ENCODE assay signal across 10 cellular contexts in genomic region chrX:68490644-68491043, GRCh38. TPM values are rescaled to one million over a fixed set of nuclear protein-coding genes. Genes with fewer than 3 reads are reported as not detected.
DNase-seq lines count a peak whose midpoint lies in the region; ATAC-seq and TF ChIP-seq lines count a peak whose summit lies in the region.
"Had no signal": no experiment of that assay in that cellular context is flagged by ENCODE, and none has a peak within 500 bp of the region (broad histone marks: within the 10 kb centered on the region; RNA-seq: fewer than 3 reads in every experiment).

No MANE protein-coding gene starts in this region.

- H3K4me1 ChIP-seq in transverse colon (peaks cover 0 to 5% (median 0%) of the 10 kb centered on the region in 4 donors), tibial nerve (no peaks in the 10 kb centered on the region)

- H3K4me3 ChIP-seq in transverse colon (no peak overlapping the region), tibial nerve (no peak overlapping the region)

- peak; percentile 36 for ATAC-seq in activated CD8-positive, alpha-beta T cell treated with anti-CD3 and anti-CD28 coated beads, Interleukin-2, amount 10 ng/mL, durations not matched to agents 7 days and 5 days
- no peak for ATAC-seq in activated CD8-positive, alpha-beta T cell treated with anti-CD3 and anti-CD28 coated beads for 36 hours
- no peak for ATAC-seq in GM21515 (IDR thresholded peaks at IDR 0.05; ENCODE audit: unreplicated experiment)
- ATAC-seq in GM18868 (IDR thresholded peaks at IDR 0.05; ENCODE audit: unreplicated experiment): no peak

- no peaks in the 10 kb centered on the region for H3K27me3 ChIP-seq in transverse colon
- H3K27me3 ChIP-seq in tibial nerve: no peaks in the 10 kb centered on the region

- H3K36me3 Mint-ChIP-seq in activated CD8-positive, alpha-beta T cell treated with anti-CD3 and anti-CD28 coated beads, Interleukin-2, amount 10 ng/mL, durations not matched to agents 7 days and 5 days (ENCODE audit: low read depth): no peaks in the 10 kb centered on the region
- no peaks in the 10 kb centered on the region for H3K36me3 Mint-ChIP-seq in activated CD8-positive, alpha-beta T cell treated with anti-CD3 and anti-CD28 coated beads for 36 hours (ENCODE audit: low read depth)
- no peaks in the 10 kb centered on the region for H3K36me3 Mint-ChIP-seq in endothelial cell (ENCODE audit: low read depth, unreplicated experiment)

- H3K27ac Mint-ChIP-seq in activated CD8-positive, alpha-beta T cell treated with anti-CD3 and anti-CD28 coated beads, Interleukin-2, amount 10 ng/mL, durations not matched to agents 7 days and 5 days: no peak overlapping the region
- no peak overlapping the region for H3K27ac Mint-ChIP-seq in activated CD8-positive, alpha-beta T cell treated with anti-CD3 and anti-CD28 coated beads for 36 hours
- no peak overlapping the region for H3K27ac Mint-ChIP-seq in endothelial cell (ENCODE audit: unreplicated experiment)

- H3K36me3 ChIP-seq in transverse colon: no peaks in the 10 kb centered on the region
- H3K36me3 ChIP-seq in tibial nerve: no peaks in the 10 kb centered on the region

- no peak overlapping the region for H3K4me3 Mint-ChIP-seq in activated CD8-positive, alpha-beta T cell treated with anti-CD3 and anti-CD28 coated beads, Interleukin-2, amount 10 ng/mL, durations not matched to agents 7 days and 5 days
- no peak overlapping the region for H3K4me3 Mint-ChIP-seq in activated CD8-positive, alpha-beta T cell treated with anti-CD3 and anti-CD28 coated beads for 36 hours
- H3K4me3 Mint-ChIP-seq in endothelial cell (ENCODE audit: unreplicated experiment): no peak overlapping the region

- no peaks in the 10 kb centered on the region for H3K4me1 Mint-ChIP-seq in activated CD8-positive, alpha-beta T cell treated with anti-CD3 and anti-CD28 coated beads, Interleukin-2, amount 10 ng/mL, durations not matched to agents 7 days and 5 days (ENCODE audit: low read depth)
- peaks cover 2% of the 10 kb centered on the region for H3K4me1 Mint-ChIP-seq in activated CD8-positive, alpha-beta T cell treated with anti-CD3 and anti-CD28 coated beads for 36 hours (ENCODE audit: low read depth)
- no peaks in the 10 kb centered on the region for H3K4me1 Mint-ChIP-seq in endothelial cell (ENCODE audit: unreplicated experiment)

- H3K27ac ChIP-seq in transverse colon: no peak overlapping the region
- H3K27ac ChIP-seq in tibial nerve: no peak overlapping the region
- H3K27ac ChIP-seq: epithelial cell of prostate had no signal

- in situ Hi-C loops in KBM-7 (cut with MboI; ENCODE audit: low pct_unique_long_range_greater_than_20kb, low sequenced_read_pairs) (no loop called here), transverse colon (cut with MboI; ENCODE audit: low pct_ligation_motif_present in 1 of 4, low pct_unique_long_range_greater_than_20kb in 1 of 4, low sequenced_read_pairs in 3 of 4) (no loop called here)

- TF ChIP-seq POLR2A in transverse colon (IDR thresholded peaks at IDR 0.05) (no peak), tibial nerve (IDR thresholded peaks at IDR 0.05) (no peak)

- H3K27me3 Mint-ChIP-seq in activated CD8-positive, alpha-beta T cell treated with anti-CD3 and anti-CD28 coated beads, Interleukin-2, amount 10 ng/mL, durations not matched to agents 7 days and 5 days (ENCODE audit: low read depth): peaks cover 3% of the 10 kb centered on the region
- peaks cover 4% of the 10 kb centered on the region for H3K27me3 Mint-ChIP-seq in activated CD8-positive, alpha-beta T cell treated with anti-CD3 and anti-CD28 coated beads for 36 hours
- H3K27me3 Mint-ChIP-seq in endothelial cell (ENCODE audit: unreplicated experiment): no peaks in the 10 kb centered on the region

- DNase-seq in activated CD8-positive, alpha-beta T cell treated with anti-CD3 and anti-CD28 coated beads, Interleukin-2, amount 10 ng/mL, durations not matched to agents 7 days and 5 days: no peak
- DNase-seq in activated CD8-positive, alpha-beta T cell treated with anti-CD3 and anti-CD28 coated beads for 36 hours: no peak
- DNase-seq in KBM-7 (peak; percentile 34), endothelial cell (ENCODE audit: low spot score) (peak; percentile 19), transverse colon (no peak), tibial nerve (ENCODE audit: low spot score in 2 of 2) (no peak)
- DNase-seq: DMS79 treated with DMSO at 0.1 percent for 48 hours had no signal

- POLR2A ChIA-PET in activated CD8-positive, alpha-beta T cell treated with anti-CD3 and anti-CD28 coated beads, Interleukin-2, amount 10 ng/mL, durations not matched to agents 7 days and 5 days (lab: Charles Lee): no interaction called here
- POLR2A ChIA-PET in activated CD8-positive, alpha-beta T cell treated with anti-CD3 and anti-CD28 coated beads for 36 hours (lab: Charles Lee): no interaction called here

- H3K9me3 Mint-ChIP-seq in activated CD8-positive, alpha-beta T cell treated with anti-CD3 and anti-CD28 coated beads, Interleukin-2, amount 10 ng/mL, durations not matched to agents 7 days and 5 days (ENCODE audit: insufficient read depth): no peaks in the 10 kb centered on the region
- H3K9me3 Mint-ChIP-seq in activated CD8-positive, alpha-beta T cell treated with anti-CD3 and anti-CD28 coated beads for 36 hours: no peaks in the 10 kb centered on the region
- H3K9me3 Mint-ChIP-seq in endothelial cell (ENCODE audit: unreplicated experiment): no peaks in the 10 kb centered on the region

- H3K9me3 ChIP-seq in transverse colon (no peaks in the 10 kb centered on the region), tibial nerve (no peaks in the 10 kb centered on the region)

- intact Hi-C loops in activated CD8-positive, alpha-beta T cell treated with anti-CD3 and anti-CD28 coated beads for 36 hours (cut with micrococcal nuclease): no loop called here
- intact Hi-C loops in transverse colon (cut with DNase I; ENCODE audit: low total_unique reads): no loop called here

- no peak for TF ChIP-seq EP300 in transverse colon (IDR thresholded peaks at IDR 0.05; ENCODE audit: low read depth)
- no peak for TF ChIP-seq EP300 in tibial nerve (IDR thresholded peaks at IDR 0.05)

- CTCF ChIA-PET in activated CD8-positive, alpha-beta T cell treated with anti-CD3 and anti-CD28 coated beads, Interleukin-2, amount 10 ng/mL, durations not matched to agents 7 days and 5 days (lab: Charles Lee): interaction anchor here (1.3 kb wide), 1 partner anchor 8 kb away, joined by 3 read pairs; the partner anchor contains the start of gene YIPF6
- CTCF ChIA-PET in activated CD8-positive, alpha-beta T cell treated with anti-CD3 and anti-CD28 coated beads for 36 hours (lab: Charles Lee): no interaction called here

- TF ChIP-seq CTCF in activated CD8-positive, alpha-beta T cell treated with anti-CD3 and anti-CD28 coated beads for 36 hours (IDR thresholded peaks at IDR 0.05): no peak
- TF ChIP-seq CTCF in endothelial cell (IDR thresholded peaks at IDR 0.05; ENCODE audit: unreplicated experiment) (peak; percentile 47), transverse colon (IDR thresholded peaks at IDR 0.05) (peak; percentile 12 to 33 (median 29)), tibial nerve (IDR thresholded peaks at IDR 0.05) (peak in 2 of 5 experiments; percentile 14 to 25)

RNA-seq across cellular contexts. Expression of gene YIPF6, which starts 8.2 kb away (rescaled TPM):
- total RNA-seq in activated CD8-positive, alpha-beta T cell treated with anti-CD3 and anti-CD28 coated beads, Interleukin-2, amount 10 ng/mL, durations not matched to agents 7 days and 5 days: 10 to 100 TPM; 14.3 to 15.0 TPM
- total RNA-seq in activated CD8-positive, alpha-beta T cell treated with anti-CD3 and anti-CD28 coated beads for 36 hours: 10 to 100 TPM; 14.3 to 15.9 TPM
- total RNA-seq in endothelial cell (ENCODE audit: unreplicated experiment) (32.1 TPM), transverse colon (10 to 100 TPM; 10.8 to 33.0 (median 21.0) TPM), tibial nerve (10 to 100 TPM; 22.5 to 25.5 (median 24.3) TPM)

RNA-seq across cellular contexts. Expression of gene OPHN1, which starts 57.3 kb away (rescaled TPM):
- total RNA-seq in activated CD8-positive, alpha-beta T cell treated with anti-CD3 and anti-CD28 coated beads, Interleukin-2, amount 10 ng/mL, durations not matched to agents 7 days and 5 days: under 1 TPM; 0.05 to 0.13 TPM
- total RNA-seq in activated CD8-positive, alpha-beta T cell treated with anti-CD3 and anti-CD28 coated beads for 36 hours: under 1 TPM in 1 of 2 experiments, not detected in 1; 0.04 TPM
- total RNA-seq in endothelial cell (ENCODE audit: unreplicated experiment) (13.2 TPM), transverse colon (1 to 10 TPM; 2.8 to 8.7 (median 6.6) TPM), tibial nerve (10 to 100 TPM; 13.2 to 27.1 (median 20.5) TPM)

Comparison
In these comparisons a context has a peak if more than half of its experiments do, and no peak if none do; other contexts are left out.
1. DNase-seq: peak in KBM-7 (single experiment) and endothelial cell (single experiment); none in activated CD8-positive, alpha-beta T cell treated with anti-CD3 and anti-CD28 coated beads, Interleukin-2, amount 10 ng/mL, durations not matched to agents 7 days and 5 days (single experiment), activated CD8-positive, alpha-beta T cell treated with anti-CD3 and anti-CD28 coated beads for 36 hours (single experiment), transverse colon (single experiment) and tibial nerve (0 of 2).